9 cellular contexts compared by ENCODE assay signal in the genomic region with DNA sequence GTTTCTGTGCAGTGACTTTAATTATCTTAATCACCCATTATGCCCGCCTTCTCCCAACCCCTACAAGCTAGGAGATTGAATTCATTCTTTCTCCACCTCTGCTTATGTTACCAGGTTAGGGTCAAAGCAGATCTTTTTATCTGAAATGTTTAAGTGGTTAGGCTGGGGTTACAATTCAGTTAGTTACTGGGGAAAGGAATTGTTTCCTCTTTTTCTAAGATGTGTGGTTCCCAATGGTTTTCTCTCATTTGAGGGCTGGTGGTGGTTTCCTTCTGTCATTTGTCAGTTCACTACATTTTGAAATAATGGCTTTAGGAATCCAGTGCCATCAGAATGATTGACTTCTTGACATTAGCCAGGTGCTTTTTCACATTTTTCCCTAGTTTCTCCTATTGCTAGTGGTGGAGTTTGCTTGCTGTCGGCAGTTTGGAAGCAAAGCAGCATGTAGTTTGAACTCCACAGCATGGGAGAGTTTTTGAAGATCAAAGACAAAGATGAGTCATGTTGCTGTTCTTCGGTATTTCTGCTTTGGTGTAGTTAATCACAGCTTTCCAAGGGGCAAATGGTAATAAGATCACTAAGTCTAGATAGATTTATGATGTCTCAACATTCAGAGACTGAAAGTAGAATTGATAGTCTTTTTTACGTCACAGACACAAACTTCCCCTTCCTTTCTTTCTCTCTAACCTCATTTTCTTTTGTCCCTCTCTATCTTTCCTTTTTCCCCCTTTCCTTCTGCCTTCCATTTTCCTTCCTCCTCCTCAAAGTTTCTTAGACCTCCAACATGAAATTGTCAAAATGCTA.
A peak's percentile ranks its signal among the peaks of the same experiment; 100 is the strongest.
DNase-seq lines count a peak whose midpoint lies in the region; ATAC-seq and TF ChIP-seq lines count a peak whose summit lies in the region.
"Had no signal": no experiment of that assay in that cellular context is flagged by ENCODE, and none has a peak within 500 bp of the region (broad histone marks: within the 10 kb centered on the region; RNA-seq: fewer than 3 reads in every experiment).

No MANE protein-coding gene starts in this region.

- peaks cover 10% of the 10 kb centered on the region for H3K36me3 Mint-ChIP-seq in activated T-cell treated with anti-CD3 and anti-CD28 coated beads, Interleukin-2, amount 50 U/mL, for 4 hours (ENCODE audit: insufficient read depth)
- peaks cover 7% of the 10 kb centered on the region for H3K36me3 Mint-ChIP-seq in endothelial cell (ENCODE audit: low read depth, unreplicated experiment)

- H3K4me3 ChIP-seq in NB4 (ENCODE audit: low read depth, low read length) = no peak overlapping the region

- no peaks in the 10 kb centered on the region for H3K27me3 Mint-ChIP-seq in activated T-cell treated with anti-CD3 and anti-CD28 coated beads, Interleukin-2, amount 50 U/mL, for 4 hours (ENCODE audit: low read depth)
- H3K27me3 Mint-ChIP-seq in endothelial cell (ENCODE audit: unreplicated experiment) = peaks cover 13% of the 10 kb centered on the region

- H3K4me1 Mint-ChIP-seq in activated T-cell treated with anti-CD3 and anti-CD28 coated beads, Interleukin-2, amount 50 U/mL, for 4 hours (ENCODE audit: low read depth) = peaks cover 39% of the 10 kb centered on the region
- peaks cover 65% of the 10 kb centered on the region for H3K4me1 Mint-ChIP-seq in endothelial cell (ENCODE audit: unreplicated experiment)

- H3K9me3 Mint-ChIP-seq in activated T-cell treated with anti-CD3 and anti-CD28 coated beads, Interleukin-2, amount 50 U/mL, for 4 hours = no peaks in the 10 kb centered on the region
- no peaks in the 10 kb centered on the region for H3K9me3 Mint-ChIP-seq in endothelial cell (ENCODE audit: unreplicated experiment)

- H3K4me3 Mint-ChIP-seq in activated T-cell treated with anti-CD3 and anti-CD28 coated beads, Interleukin-2, amount 50 U/mL, for 4 hours = no peak overlapping the region
- no peak overlapping the region for H3K4me3 Mint-ChIP-seq in endothelial cell (ENCODE audit: unreplicated experiment)

- no peak for TF ChIP-seq POLR2A in NB4 (IDR thresholded peaks at IDR 0.05; ENCODE audit: extremely low read depth, insufficient read length)

- ATAC-seq in activated T-cell treated with anti-CD3 and anti-CD28 coated beads, Interleukin-2, amount 50 U/mL, for 4 hours = peak; percentile 82 to 83

- TF ChIP-seq CTCF in NB4 (IDR thresholded peaks at IDR 0.05; ENCODE audit: low read depth, low read length) (no peak), endothelial cell (IDR thresholded peaks at IDR 0.05; ENCODE audit: unreplicated experiment) (no peak)

- H3K27ac Mint-ChIP-seq in endothelial cell (ENCODE audit: unreplicated experiment) = peak overlapping the region; percentile 83

- DNase-seq in activated T-cell treated with anti-CD3 and anti-CD28 coated beads, Interleukin-2, amount 50 U/mL, for 4 hours = no peak
- DNase-seq in activated T-cell treated with anti-CD3 and anti-CD28 coated beads, Interleukin-2, amount 50 U/mL, for 1 hour = no peak
- DNase-seq in NB4 (ENCODE audit: low read depth) (peak; percentile 54), endothelial cell (ENCODE audit: low spot score) (no peak), stromal cell of bone marrow (ENCODE audit: low read depth) (peak; percentile 15), germinal center (ENCODE audit: low spot score) (no peak), iPS-NIHi11 (ENCODE audit: low spot score) (no peak)
- DNase-seq in effector CD8-positive, alpha-beta T cell (lab: John Stamatoyannopoulos, UW) = no peak
- DNase-seq: KG1 had no signal

Comparison
In these comparisons a context has a peak if more than half of its experiments do, and no peak if none do; other contexts are left out.
1. DNase-seq: peak in NB4 (single experiment) and stromal cell of bone marrow (single experiment); none in activated T-cell treated with anti-CD3 and anti-CD28 coated beads, Interleukin-2, amount 50 U/mL, for 4 hours (single experiment), activated T-cell treated with anti-CD3 and anti-CD28 coated beads, Interleukin-2, amount 50 U/mL, for 1 hour (single experiment), endothelial cell (single experiment), effector CD8-positive, alpha-beta T cell (single experiment), germinal center (single experiment) and iPS-NIHi11 (single experiment).